ENCODE assay signal across 15 cellular contexts in the genomic region with DNA sequence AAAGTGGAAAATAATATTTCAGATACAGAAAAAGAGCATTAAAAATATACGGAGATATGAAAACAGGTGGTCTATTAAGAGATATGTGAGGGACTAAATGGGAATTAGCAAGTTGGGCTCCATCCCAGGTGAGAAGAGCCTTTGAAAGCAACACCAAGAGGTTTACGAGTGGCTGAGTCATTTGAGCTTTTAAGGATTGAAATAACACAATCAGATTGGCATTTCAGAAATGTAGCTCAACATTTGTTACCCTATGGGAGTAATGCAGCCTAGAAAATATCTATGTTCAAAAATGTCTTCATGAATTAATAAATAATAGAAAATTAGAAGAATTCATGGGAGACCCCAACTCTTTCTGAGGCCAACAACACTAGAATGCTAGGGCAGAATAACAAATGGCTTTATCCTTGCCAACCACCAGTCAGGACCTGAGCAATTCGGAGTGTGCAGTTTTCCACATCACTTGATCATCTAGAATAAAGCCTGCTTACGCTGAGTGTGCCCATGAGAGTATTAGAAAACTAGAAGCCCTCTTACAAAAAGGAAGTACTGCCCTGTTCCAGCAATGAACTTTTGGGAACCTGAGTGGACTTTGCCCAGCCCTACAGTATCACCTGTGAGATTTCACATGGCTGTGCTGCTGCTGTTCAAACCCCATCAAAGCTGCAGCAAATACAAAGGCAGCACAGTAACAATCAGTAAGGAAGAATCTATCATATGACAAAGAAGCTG.
DNase-seq lines count a peak whose midpoint lies in the region; ATAC-seq and TF ChIP-seq lines count a peak whose summit lies in the region.
"Had no signal": no experiment of that assay in that cellular context is flagged by ENCODE, and none has a peak within 500 bp of the region (broad histone marks: within the 10 kb centered on the region; RNA-seq: fewer than 3 reads in every experiment).

No MANE protein-coding gene starts in this region.

- intact Hi-C loops in right lobe of liver (cut with DNase I) = no loop called here
- intact Hi-C loops in uterus (cut with DNase I; ENCODE audit: low total_unique reads) = no loop called here

- H3K4me3 ChIP-seq in right lobe of liver (no peak overlapping the region), uterus (no peak overlapping the region)
- H3K4me3 ChIP-seq: cardiac muscle cell had no signal

- DNase-seq in AG08395 (ENCODE audit: low spot score) (peak; percentile 22), HS-27A (ENCODE audit: low read depth) (peak; percentile 41), right lobe of liver (no peak), AML-193 (lab: John Stamatoyannopoulos, UW) (no peak), uterus (no peak)
- DNase-seq: activated effector memory CD4-positive, alpha-beta T cell treated with Interleukin-2 at 50 U/mL for 16 hours; hypothalamus; NCI-H1694 treated with DMSO at 0.1 percent for 48 hours; stimulated activated CD4-positive, alpha-beta T cell treated with anti-CD3 and anti-CD28 coated beads, Interleukin-1b, Interleukin-23, amount 100 ng/mL, for 48 hours; T-helper 2 cell had no signal

- no peak for TF ChIP-seq POLR2A in right lobe of liver (IDR thresholded peaks at IDR 0.05)
- no peak for TF ChIP-seq POLR2A in uterus (IDR thresholded peaks at IDR 0.05)

- ATAC-seq in SK-N-SH treated with all-trans-retinoic acid at 6 μM for 48 hours = peak; percentile 38; the same call in 2 of the 3 replicates
- ATAC-seq in right lobe of liver = peak; percentile 57 to 73 (median 66)
- ATAC-seq in GM21360 (IDR thresholded peaks at IDR 0.05; ENCODE audit: unreplicated experiment) = no peak
- ATAC-seq in HG02623 (IDR thresholded peaks at IDR 0.05; ENCODE audit: unreplicated experiment) = no peak

- H3K9me3 ChIP-seq in right lobe of liver (no peaks in the 10 kb centered on the region), uterus (no peaks in the 10 kb centered on the region)

- H3K36me3 ChIP-seq in right lobe of liver = no peaks in the 10 kb centered on the region
- H3K36me3 ChIP-seq in uterus = no peaks in the 10 kb centered on the region
- H3K36me3 ChIP-seq: cardiac muscle cell had no signal

- TF ChIP-seq CTCF in right lobe of liver (IDR thresholded peaks at IDR 0.05) = no peak
- no peak for TF ChIP-seq CTCF in uterus (IDR thresholded peaks at IDR 0.05)

- H3K27ac ChIP-seq in right lobe of liver = no peak overlapping the region
- H3K27ac ChIP-seq in uterus = no peak overlapping the region
- H3K27ac ChIP-seq: cardiac muscle cell, epithelial cell of prostate had no signal

- H3K4me1 ChIP-seq in right lobe of liver (peaks cover 0 to 4% (median 0%) of the 10 kb centered on the region in 4 donors), uterus (no peaks in the 10 kb centered on the region)

- 89% methylated on average over 4 of the region's 4 CpGs for WGBS in right lobe of liver (ENCODE audit: insufficient coverage, low coverage, low lambda C conversion rate, missing lambda C conversion rate)

- H3K27me3 ChIP-seq in right lobe of liver (no peaks in the 10 kb centered on the region), uterus (no peaks in the 10 kb centered on the region)
- H3K27me3 ChIP-seq: cardiac muscle cell had no signal

TF ChIP-seq in SK-N-SH treated with all-trans-retinoic acid at 6 μM for 48 hours, 23 proteins besides CTCF, POLR2A, EP300 and RAD21:
- TF ChIP-seq ZFP30 (CRISPR knock-in tag; IDR thresholded peaks at IDR 0.05) (no peak), ZNF565 (CRISPR knock-in tag; conservative IDR thresholded peaks at IDR 0.05; ENCODE audit: low read depth) (no peak), PPARA (CRISPR knock-in tag; IDR thresholded peaks at IDR 0.05; ENCODE audit: borderline replicate concordance) (no peak), TOX (CRISPR knock-in tag; IDR thresholded peaks at IDR 0.05; ENCODE audit: borderline replicate concordance) (no peak), TCF4 (CRISPR knock-in tag; IDR thresholded peaks at IDR 0.05; ENCODE audit: borderline replicate concordance) (no peak), ZNF8 (CRISPR knock-in tag; IDR thresholded peaks at IDR 0.05) (no peak)
- TF ChIP-seq, protein P1, sequence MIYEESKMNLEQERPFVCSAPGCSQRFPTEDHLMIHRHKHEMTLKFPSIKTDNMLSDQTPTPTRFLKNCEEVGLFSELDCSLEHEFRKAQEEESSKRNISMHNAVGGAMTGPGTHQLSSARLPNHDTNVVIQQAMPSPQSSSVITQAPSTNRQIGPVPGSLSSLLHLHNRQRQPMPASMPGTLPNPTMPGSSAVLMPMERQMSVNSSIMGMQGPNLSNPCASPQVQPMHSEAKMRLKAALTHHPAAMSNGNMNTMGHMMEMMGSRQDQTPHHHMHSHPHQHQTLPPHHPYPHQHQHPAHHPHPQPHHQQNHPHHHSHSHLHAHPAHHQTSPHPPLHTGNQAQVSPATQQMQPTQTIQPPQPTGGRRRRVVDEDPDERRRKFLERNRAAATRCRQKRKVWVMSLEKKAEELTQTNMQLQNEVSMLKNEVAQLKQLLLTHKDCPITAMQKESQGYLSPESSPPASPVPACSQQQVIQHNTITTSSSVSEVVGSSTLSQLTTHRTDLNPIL (CRISPR knock-in tag; IDR thresholded peaks at IDR 0.05; ENCODE audit: low read depth) = no peak
- TF ChIP-seq, protein P2, sequence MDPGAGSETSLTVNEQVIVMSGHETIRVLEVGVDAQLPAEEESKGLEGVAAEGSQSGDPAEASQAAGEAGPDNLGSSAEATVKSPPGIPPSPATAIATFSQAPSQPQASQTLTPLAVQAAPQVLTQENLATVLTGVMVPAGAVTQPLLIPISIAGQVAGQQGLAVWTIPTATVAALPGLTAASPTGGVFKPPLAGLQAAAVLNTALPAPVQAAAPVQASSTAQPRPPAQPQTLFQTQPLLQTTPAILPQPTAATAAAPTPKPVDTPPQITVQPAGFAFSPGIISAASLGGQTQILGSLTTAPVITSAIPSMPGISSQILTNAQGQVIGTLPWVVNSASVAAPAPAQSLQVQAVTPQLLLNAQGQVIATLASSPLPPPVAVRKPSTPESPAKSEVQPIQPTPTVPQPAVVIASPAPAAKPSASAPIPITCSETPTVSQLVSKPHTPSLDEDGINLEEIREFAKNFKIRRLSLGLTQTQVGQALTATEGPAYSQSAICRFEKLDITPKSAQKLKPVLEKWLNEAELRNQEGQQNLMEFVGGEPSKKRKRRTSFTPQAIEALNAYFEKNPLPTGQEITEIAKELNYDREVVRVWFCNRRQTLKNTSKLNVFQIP (CRISPR knock-in tag; IDR thresholded peaks at IDR 0.05; ENCODE audit: borderline replicate concordance, low read depth) = no peak

Comparison
In these comparisons a context has a peak if more than half of its experiments do, and no peak if none do; other contexts are left out.
1. DNase-seq: peak in AG08395 (single experiment) and HS-27A (single experiment); none in right lobe of liver (0 of 3), AML-193 (0 of 2) and uterus (0 of 2).
2. ATAC-seq: peak in SK-N-SH treated with all-trans-retinoic acid at 6 μM for 48 hours (single experiment) and right lobe of liver (4 of 4); none in GM21360 (single experiment) and HG02623 (single experiment).